Comparison of ENCODE assay signal across 1 cellular context in the genomic region with DNA sequence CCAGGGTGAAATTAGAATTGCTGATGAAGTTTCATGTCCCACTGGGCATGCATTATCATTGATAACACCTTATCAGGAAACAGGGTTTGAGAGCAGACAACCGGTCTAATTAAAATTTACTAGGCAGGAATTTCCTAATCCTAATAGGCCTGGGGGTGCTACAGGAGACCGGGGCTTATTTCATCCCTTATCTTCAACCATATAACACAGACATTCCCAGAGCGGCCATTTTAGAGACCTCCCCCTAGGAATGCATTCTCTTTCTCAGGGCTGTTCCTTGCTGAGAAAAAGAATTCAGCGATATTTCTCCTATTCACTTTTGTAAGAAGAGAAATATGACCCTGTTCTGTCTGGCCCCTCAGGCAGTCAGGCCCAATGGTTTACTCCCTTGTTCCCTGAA.
TF ChIP-seq lines count a peak whose summit lies in the region.

No MANE protein-coding gene starts in this region.

TF ChIP-seq in K562, 482 proteins besides CTCF, POLR2A, EP300 and RAD21 (continued from another document):
- TF ChIP-seq, protein P1, sequence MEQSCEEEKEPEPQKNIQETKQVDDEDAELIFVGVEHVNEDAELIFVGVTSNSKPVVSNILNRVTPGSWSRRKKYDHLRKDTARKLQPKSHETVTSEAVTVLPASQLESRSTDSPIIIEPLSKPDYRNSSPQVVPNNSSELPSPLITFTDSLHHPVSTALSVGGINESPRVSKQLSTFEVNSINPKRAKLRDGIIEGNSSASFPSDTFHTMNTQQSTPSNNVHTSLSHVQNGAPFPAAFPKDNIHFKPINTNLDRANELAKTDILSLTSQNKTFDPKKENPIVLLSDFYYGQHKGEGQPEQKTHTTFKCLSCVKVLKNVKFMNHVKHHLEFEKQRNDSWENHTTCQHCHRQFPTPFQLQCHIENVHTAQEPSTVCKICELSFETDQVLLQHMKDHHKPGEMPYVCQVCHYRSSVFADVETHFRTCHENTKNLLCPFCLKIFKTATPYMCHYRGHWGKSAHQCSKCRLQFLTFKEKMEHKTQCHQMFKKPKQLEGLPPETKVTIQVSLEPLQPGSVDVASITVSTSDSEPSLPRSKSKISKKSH (CRISPR knock-in tag; IDR thresholded peaks at IDR 0.05) = peak; percentile 58; the same call in 1 of the 2 replicates
- TF ChIP-seq CBX3 (IDR thresholded peaks at IDR 0.05; ENCODE audit: borderline replicate concordance in 1 of 2, low read length in 2 of 2) (peak in 1 of 2 experiments; percentile 72; a peak in 2 of 3 replicates), TRIM28 (IDR thresholded peaks at IDR 0.05) (peak; percentile 90), CBX5 (IDR thresholded peaks at IDR 0.05; ENCODE audit: borderline replicate concordance, low read depth) (peak; percentile 81)
TF ChIP-seq in K562: peak in this region for 6; not testable (repeated sequence) for 476.
